ENCODE assay signal across 17 cellular contexts in genomic region chr2:42624047-42624446, GRCh38. TPM values are rescaled to one million over a fixed set of nuclear protein-coding genes. Genes with fewer than 3 reads are reported as not detected.
DNase-seq lines count a peak whose midpoint lies in the region; ATAC-seq and TF ChIP-seq lines count a peak whose summit lies in the region.
"Had no signal": no experiment of that assay in that cellular context is flagged by ENCODE, and none has a peak within 500 bp of the region (broad histone marks: within the 10 kb centered on the region; RNA-seq: fewer than 3 reads in every experiment).

No MANE protein-coding gene starts in this region.

- no peak overlapping the region for H3K4me2 ChIP-seq in GM23338
- H3K4me2 ChIP-seq in smooth muscle cell, result no peak overlapping the region
- H3K4me2 ChIP-seq: A549, BLaER1 had no signal

- no peaks in the 10 kb centered on the region for H3K27me3 ChIP-seq in GM23338 (ENCODE audit: insufficient read depth)
- no peaks in the 10 kb centered on the region for H3K27me3 ChIP-seq in testis
- H3K27me3 ChIP-seq in smooth muscle cell (ENCODE audit: low read depth), result no peaks in the 10 kb centered on the region
- H3K27me3 ChIP-seq: BLaER1 had no signal

- H3K4me1 ChIP-seq in GM23338 (ENCODE audit: insufficient read depth), result 0 out of 2 replicates have a peak, but pooled peaks cover 4% of the 10 kb centered on the region
- no peaks in the 10 kb centered on the region for H3K4me1 ChIP-seq in testis
- no peaks in the 10 kb centered on the region for H3K4me1 ChIP-seq in smooth muscle cell (ENCODE audit: low read depth)
- H3K4me1 ChIP-seq: BLaER1 had no signal

- CTCF ChIA-PET in WTC11 (lab: Charles Lee), result no interaction called here

- peaks cover 13% of the 10 kb centered on the region for H3K36me3 ChIP-seq in GM23338 (ENCODE audit: insufficient read depth)
- H3K36me3 ChIP-seq in testis (ENCODE audit: low read depth, missing control alignments), result no peaks in the 10 kb centered on the region
- H3K36me3 ChIP-seq in smooth muscle cell (ENCODE audit: low read depth), result no peaks in the 10 kb centered on the region

- peaks cover 63% of the 10 kb centered on the region for H3K36me3 Mint-ChIP-seq in GM23338 (ENCODE audit: low read depth)
- H3K36me3 Mint-ChIP-seq in WTC11, result peaks cover 56% of the 10 kb centered on the region
- peaks cover 14% of the 10 kb centered on the region for H3K36me3 Mint-ChIP-seq in endothelial cell (ENCODE audit: low read depth, unreplicated experiment)
- H3K36me3 Mint-ChIP-seq: CD14-positive monocyte had no signal

- peaks cover 79% of the 10 kb centered on the region for H3K79me2 ChIP-seq in GM23338 (replicated peaks; ENCODE audit: insufficient read depth)
- H3K79me2 ChIP-seq in smooth muscle cell (ENCODE audit: low read depth), result peaks cover 2% of the 10 kb centered on the region

- no peak for TF ChIP-seq POLR2A in testis (IDR thresholded peaks at IDR 0.05)

- H3K9me2 ChIP-seq in GM23338 (ENCODE audit: insufficient read depth), result no peaks in the 10 kb centered on the region

- peaks cover 11% of the 10 kb centered on the region for H3K27me3 Mint-ChIP-seq in GM23338 (ENCODE audit: insufficient read depth, low read depth, poor library complexity)
- no peaks in the 10 kb centered on the region for H3K27me3 Mint-ChIP-seq in WTC11 (ENCODE audit: low read depth)
- no peaks in the 10 kb centered on the region for H3K27me3 Mint-ChIP-seq in endothelial cell (ENCODE audit: unreplicated experiment)
- H3K27me3 Mint-ChIP-seq: CD4-positive, alpha-beta memory T cell had no signal

- H3K4me1 Mint-ChIP-seq in GM23338 (peaks cover 9% of the 10 kb centered on the region; the same call in 2 of the 3 replicates), WTC11 (peaks cover 14% of the 10 kb centered on the region), endothelial cell (ENCODE audit: unreplicated experiment) (peaks cover 13% of the 10 kb centered on the region)
- H3K4me1 Mint-ChIP-seq: CD14-positive monocyte had no signal

- no peaks in the 10 kb centered on the region for H3K9me3 ChIP-seq in testis
- H3K9me3 ChIP-seq in smooth muscle cell (replicated peaks; ENCODE audit: low read depth), result no peaks in the 10 kb centered on the region
- H3K9me3 ChIP-seq: A549 had no signal

- no peaks in the 10 kb centered on the region; the same call in 1 of the 2 replicates for H3F3A ChIP-seq in GM23338 (replicated peaks; ENCODE audit: low read depth)
- no peaks in the 10 kb centered on the region for H3F3A ChIP-seq in smooth muscle cell (ENCODE audit: low read depth)

- POLR2A ChIA-PET in WTC11 (lab: Charles Lee), result no interaction called here

- H2AFZ ChIP-seq in GM23338, result no peak overlapping the region
- H2AFZ ChIP-seq in smooth muscle cell (ENCODE audit: low read depth), result no peak overlapping the region
- H2AFZ ChIP-seq: GM23248 had no signal

- no peak for TF ChIP-seq CTCF in GM23338 (conservative IDR thresholded peaks at IDR 0.05; ENCODE audit: low read depth in 2 of 2)
- no peak for TF ChIP-seq CTCF in WTC11 (IDR thresholded peaks at IDR 0.05)
- TF ChIP-seq CTCF in endothelial cell (IDR thresholded peaks at IDR 0.05; ENCODE audit: unreplicated experiment), result no peak
- TF ChIP-seq CTCF in testis (IDR thresholded peaks at IDR 0.05), result no peak
- TF ChIP-seq CTCF in smooth muscle cell (IDR thresholded peaks at IDR 0.05; ENCODE audit: borderline replicate concordance, insufficient read depth, poor library complexity, severe bottlenecking), result no peak

- H3K27ac Mint-ChIP-seq in GM23338 (no peak overlapping the region), WTC11 (peak overlapping the region; percentile 63; the same call in 1 of the 2 replicates), endothelial cell (ENCODE audit: unreplicated experiment) (peak overlapping the region; percentile 93)
- H3K27ac Mint-ChIP-seq: CD14-positive monocyte; CD4-positive, alpha-beta memory T cell; HFFc6 had no signal

- 84 to 95% methylated on average over 2 of the region's 2 CpGs for WGBS in testis, 2 donors
- WGBS in smooth muscle cell (ENCODE audit: low lambda C conversion rate), result 95% methylated on average over 2 of the region's 2 CpGs

- intact Hi-C loops in testis (cut with DNase I; ENCODE audit: low total_unique reads), result no loop called here

- H4K20me1 ChIP-seq in GM23338 (replicated peaks; ENCODE audit: insufficient read depth) (peaks cover 6% of the 10 kb centered on the region), smooth muscle cell (ENCODE audit: low read depth) (peaks cover 8% of the 10 kb centered on the region)
- H4K20me1 ChIP-seq: BLaER1 had no signal

- H3K9me3 Mint-ChIP-seq in GM23338, result peaks cover 23% of the 10 kb centered on the region; the same call in 2 of the 3 replicates
- H3K9me3 Mint-ChIP-seq in WTC11, result peaks cover 18% of the 10 kb centered on the region
- H3K9me3 Mint-ChIP-seq in endothelial cell (ENCODE audit: unreplicated experiment), result no peaks in the 10 kb centered on the region
- H3K9me3 Mint-ChIP-seq: CD4-positive, alpha-beta memory T cell; HFFc6 had no signal

- H3K27ac ChIP-seq in GM23338 (ENCODE audit: low read depth) (peak overlapping the region; percentile 34; the same call in 1 of the 2 replicates), testis (no peak overlapping the region), smooth muscle cell (ENCODE audit: low read depth) (no peak overlapping the region)
- H3K27ac ChIP-seq: A549, BLaER1, GM23248, HL-60 had no signal

- H3K4me3 ChIP-seq in GM23338, result no peak overlapping the region
- no peak overlapping the region for H3K4me3 ChIP-seq in testis
- H3K4me3 ChIP-seq in smooth muscle cell, result no peak overlapping the region
- H3K4me3 ChIP-seq: A549, BLaER1, GM12878, GM23248 had no signal

- H3K9ac ChIP-seq in smooth muscle cell (ENCODE audit: low read depth), result no peak overlapping the region
- H3K9ac ChIP-seq: BLaER1, GM23248 had no signal

- no peak for DNase-seq in GM23338 (ENCODE audit: low spot score)
- no peak for DNase-seq in WTC11 (ENCODE audit: low spot score)
- DNase-seq in endothelial cell (ENCODE audit: low spot score), result no peak
- no peak for DNase-seq in testis
- DNase-seq in NCI-H2081 (lab: John Stamatoyannopoulos, UW), result no peak
- DNase-seq in smooth muscle cell (lab: John Stamatoyannopoulos, UW; ENCODE audit: unreplicated experiment), result no peak
- DNase-seq: Calu3; CD4-positive, alpha-beta memory T cell; DMS79 treated with DMSO at 0.1 percent for 48 hours; GM23248; HFFc6 had no signal

- H3K4me3 Mint-ChIP-seq in GM23338 (no peak overlapping the region), WTC11 (no peak overlapping the region), endothelial cell (ENCODE audit: unreplicated experiment) (no peak overlapping the region)
- H3K4me3 Mint-ChIP-seq: CD14-positive monocyte; CD4-positive, alpha-beta memory T cell; HFFc6 had no signal

- ATAC-seq in GM23338 (no peak), WTC11 (no peak), GM18520 (IDR thresholded peaks at IDR 0.05; ENCODE audit: unreplicated experiment) (no peak)
- ATAC-seq: GM12878 had no signal

TF ChIP-seq in GM23338, 12 proteins besides CTCF, POLR2A, EP300 and RAD21 (continues in another document):
- TF ChIP-seq STAT1 (IDR thresholded peaks at IDR 0.05; ENCODE audit: unreplicated experiment), result no peak

TF ChIP-seq in WTC11, 78 proteins besides CTCF, POLR2A, EP300 and RAD21:
- TF ChIP-seq ZNF423 (CRISPR knock-in tag; IDR thresholded peaks at IDR 0.05), result no peak
- TF ChIP-seq HMGA2 (CRISPR knock-in tag; IDR thresholded peaks at IDR 0.05), result peak; percentile 94
- no peak for TF ChIP-seq ZNF121 (CRISPR knock-in tag; IDR thresholded peaks at IDR 0.05)
- TF ChIP-seq RORB (CRISPR knock-in tag; IDR thresholded peaks at IDR 0.05), result no peak
- no peak for TF ChIP-seq EMX1 (CRISPR knock-in tag; IDR thresholded peaks at IDR 0.05)
- TF ChIP-seq ELF4 (CRISPR knock-in tag; IDR thresholded peaks at IDR 0.05; ENCODE audit: low read depth), result no peak

RNA-seq across cellular contexts. Expression of gene MTA3, which starts 55.6 kb away (rescaled TPM):
- total RNA-seq in GM23338 (2014; rRNA removed; shearing (Covaris generic)), result 145 and 162 TPM in 2 replicates
- polyA plus RNA-seq in GM23338 (2016; fragmentation: Nextera tagmentation; extraction: Ambion mirVana), result 202 and 208 TPM in 2 replicates
- total RNA-seq in WTC11 (2021), result 153 to 173 TPM (median 157 TPM) in 3 replicates
- 105 TPM for total RNA-seq in endothelial cell (ENCODE audit: unreplicated experiment)
- 10 to 100 TPM; 58.5 to 84.6 TPM for total RNA-seq in testis
- 77.0 TPM for polyA plus RNA-seq in testis (ENCODE audit: insufficient read depth, low read depth, low replicate concordance)
- total RNA-seq in smooth muscle cell, result 27.5 and 36.2 TPM in 2 replicates
- polyA plus RNA-seq in smooth muscle cell, result 29.8 and 39.4 TPM in 2 replicates
